ENCODE assay signal across 20 cellular contexts in the genomic region with DNA sequence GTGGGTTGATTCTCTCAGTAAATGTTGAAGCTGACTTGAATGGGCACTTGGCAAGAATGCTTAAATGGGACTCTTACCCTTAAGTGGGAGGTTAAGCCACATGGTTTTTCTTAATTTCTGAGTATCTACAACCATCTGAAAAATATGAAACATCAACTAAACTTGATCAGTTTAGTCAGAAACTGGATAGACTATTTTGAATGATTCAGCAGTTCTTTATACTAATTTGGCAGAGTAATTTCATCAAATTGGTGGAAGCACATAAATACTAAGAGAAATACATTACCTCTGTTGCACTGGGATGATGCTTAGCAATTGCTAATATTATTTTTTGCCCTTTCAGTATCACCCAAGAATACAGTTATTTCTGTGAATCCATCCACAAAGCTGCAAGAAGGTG. TPM values are rescaled to one million over a fixed set of nuclear protein-coding genes. Genes with fewer than 3 reads are reported as not detected.
DNase-seq lines count a peak whose midpoint lies in the region; ATAC-seq, FAIRE-seq and TF ChIP-seq lines count a peak whose summit lies in the region.
"Had no signal": no experiment of that assay in that cellular context is flagged by ENCODE, and none has a peak within 500 bp of the region (broad histone marks: within the 10 kb centered on the region; RNA-seq: fewer than 3 reads in every experiment).

No MANE protein-coding gene starts in this region.

- H4K20me1 ChIP-seq in IMR-90 (ENCODE audit: insufficient read depth, low read length) = no peaks in the 10 kb centered on the region
- H4K20me1 ChIP-seq in K562 (replicated peaks; ENCODE audit: control insufficient read depth, insufficient read depth, low read length) = no peaks in the 10 kb centered on the region

- H3K79me2 ChIP-seq in K562 (ENCODE audit: control insufficient read depth, insufficient read depth, low read length) = no peaks in the 10 kb centered on the region

- H3K27ac ChIP-seq in IMR-90 (ENCODE audit: insufficient read depth, low read length) (no peak overlapping the region), K562 (ENCODE audit: extremely low read depth, low read depth, low read length) (no peak overlapping the region), spleen (peak overlapping the region in 7 of 8 donors; percentile 48 to 86 (median 78))
- H3K27ac ChIP-seq: C4-2B, KMS-11 had no signal

- H3K9me3 ChIP-seq in IMR-90 (ENCODE audit: control insufficient read depth, insufficient read depth, low read length) = no peaks in the 10 kb centered on the region
- no peaks in the 10 kb centered on the region for H3K9me3 ChIP-seq in K562 (replicated peaks; ENCODE audit: control insufficient read depth, insufficient read depth, low read depth, low read length)
- no peaks in the 10 kb centered on the region for H3K9me3 ChIP-seq in spleen

- no peak overlapping the region for H2BK120ac ChIP-seq in IMR-90 (ENCODE audit: low read depth, low read length)

- no peak overlapping the region for H3K4ac ChIP-seq in IMR-90 (ENCODE audit: low read depth, low read length)

- no peak overlapping the region for H3K23ac ChIP-seq in IMR-90 (ENCODE audit: low read depth, low read length)

- TF ChIP-seq CTCF in IMR-90 (conservative IDR thresholded peaks at IDR 0.05; ENCODE audit: low read depth, low read length) (no peak), K562 (IDR thresholded peaks at IDR 0.05 in 2 of 3, conservative IDR thresholded peaks at IDR 0.05 in 1 of 3; ENCODE audit: insufficient read depth in 2 of 3, low read depth in 1 of 3, low read length in 3 of 3) (no peak), fibroblast of villous mesenchyme (IDR thresholded peaks at IDR 0.05; ENCODE audit: insufficient read depth, low read depth, low read length) (no peak), spleen (IDR thresholded peaks at IDR 0.05 in 8 of 11, conservative IDR thresholded peaks at IDR 0.05 in 3 of 11) (no peak)

- H3K27me3 ChIP-seq in IMR-90 (ENCODE audit: control insufficient read depth, insufficient read depth, low read length) (no peaks in the 10 kb centered on the region), K562 (ENCODE audit: control insufficient read depth in 2 of 2, insufficient read depth in 2 of 2, low read length in 2 of 2) (no peaks in the 10 kb centered on the region; a peak in 1 of 5 replicates), spleen (replicated peaks in 1 of 7) (no peaks in the 10 kb centered on the region)

- TF ChIP-seq RAD21 in IMR-90 (IDR thresholded peaks at IDR 0.05; ENCODE audit: low read length) (no peak), K562 (CRISPR knock-in tag; conservative IDR thresholded peaks at IDR 0.05 in 1 of 2, IDR thresholded peaks at IDR 0.05 in 1 of 2) (no peak)

- intact Hi-C loops in IMR-90 (cut with micrococcal nuclease) (loop anchor here (5.0 kb wide), 1 partner anchor 192 kb away; no protein-coding TSS in a partner anchor), K562 (cut with micrococcal nuclease) (no loop called here), spleen (cut with DNase I; ENCODE audit: low total_unique reads) (no loop called here)

- no peak for ATAC-seq in IMR-90 (ENCODE audit: low read depth)
- ATAC-seq in K562 = no peak

- no peaks in the 10 kb centered on the region; the same call in 1 of the 2 replicates for H3K9me1 ChIP-seq in IMR-90 (ENCODE audit: insufficient read depth, low read length)
- no peaks in the 10 kb centered on the region for H3K9me1 ChIP-seq in K562 (ENCODE audit: control insufficient read depth, insufficient read depth, low read length)

- no peak overlapping the region for H2AK5ac ChIP-seq in IMR-90 (ENCODE audit: low read depth, low read length)

- peaks cover 4% of the 10 kb centered on the region for H3K4me1 ChIP-seq in IMR-90 (ENCODE audit: control insufficient read depth, insufficient read depth, low read length)
- no peaks in the 10 kb centered on the region for H3K4me1 ChIP-seq in K562 (replicated peaks in 1 of 2; ENCODE audit: control insufficient read depth in 2 of 2, insufficient read depth in 2 of 2, low read length in 2 of 2)
- H3K4me1 ChIP-seq in spleen = peaks cover 0 to 52% (median 20%) of the 10 kb centered on the region in 6 donors

- no peak overlapping the region for H4K5ac ChIP-seq in IMR-90 (ENCODE audit: low read depth, low read length)

- TF ChIP-seq POLR2A in IMR-90 (IDR thresholded peaks at IDR 0.05; ENCODE audit: low read depth, low read length) (no peak), K562 (conservative IDR thresholded peaks at IDR 0.05) (no peak), spleen (IDR thresholded peaks at IDR 0.05) (no peak)

- no peak overlapping the region for H3K4me2 ChIP-seq in IMR-90 (ENCODE audit: low read depth, low read length)
- H3K4me2 ChIP-seq in K562 (ENCODE audit: insufficient read depth, low read length) = no peak overlapping the region
- H3K4me2 ChIP-seq: KMS-11 had no signal

- DNase-seq in IMR-90 = no peak
- no peak for DNase-seq in K562 (ENCODE audit: extremely low read depth in 1 of 4, low spot score in 3 of 4)
- DNase-seq in fibroblast of villous mesenchyme (ENCODE audit: low read depth) = no peak
- DNase-seq in spleen = no peak
- DNase-seq in COLO829 (ENCODE audit: low spot score) = no peak
- DNase-seq in epidermal melanocyte (ENCODE audit: insufficient read length, low spot score) = no peak
- DNase-seq in HCEC 1CT = no peak
- DNase-seq: AML-193; CD4-positive, alpha-beta T cell; DMS153; DMS79; GDM1; GOT3; H9 had no signal

- H2BK20ac ChIP-seq in IMR-90 (ENCODE audit: low read depth, low read length) = no peak overlapping the region

- no peak for FAIRE-seq in K562 (lab: Jason Lieb, UNC)
- FAIRE-seq: A204.1, GM12892, GM18507, HTR-8/SVneo had no signal

- peaks cover 10% of the 10 kb centered on the region for H3K36me3 ChIP-seq in IMR-90 (ENCODE audit: control insufficient read depth, insufficient read depth, low read length)
- H3K36me3 ChIP-seq in K562 (ENCODE audit: control insufficient read depth, insufficient read depth, low read length) = no peaks in the 10 kb centered on the region
- H3K36me3 ChIP-seq in spleen = peaks cover 0 to 48% (median 6%) of the 10 kb centered on the region in 6 donors

- POLR2A ChIA-PET in IMR-90 (lab: Charles Lee; ENCODE audit: unreplicated experiment) (interaction anchor here (0.6 kb wide), 1 partner anchor 22 kb away, joined by 3 read pairs; no protein-coding TSS in a partner anchor), K562 (lab: Yijun Ruan, JAX) (interaction anchor here (0.7 to 1.5 kb wide), 3 partner anchors 11 to 22 kb away, joined by 3 to 5 read pairs (median 3); no protein-coding TSS in a partner anchor)

- H3K4me3 ChIP-seq in IMR-90 (ENCODE audit: insufficient read depth, low read depth, low read length) = no peak overlapping the region
- H3K4me3 ChIP-seq in K562 = no peak overlapping the region
- H3K4me3 ChIP-seq in fibroblast of villous mesenchyme (ENCODE audit: low read depth, low read length) = peak overlapping the region; percentile 75
- H3K4me3 ChIP-seq in spleen = peak overlapping the region; percentile 45 to 69 (median 47)

- H3K18ac ChIP-seq in IMR-90 (ENCODE audit: low read depth, low read length) = peak overlapping the region; percentile 40; the same call in 1 of the 2 replicates

- H3K9ac ChIP-seq in IMR-90 (ENCODE audit: low read depth, low read length) = no peak overlapping the region
- H3K9ac ChIP-seq in K562 (ENCODE audit: insufficient read depth in 1 of 2, low read depth in 2 of 2, low read length in 2 of 2) = no peak overlapping the region
- H3K9ac ChIP-seq: KMS-11 had no signal

- H2AFZ ChIP-seq in IMR-90 (replicated peaks; ENCODE audit: low read length, poor library complexity) = no peak overlapping the region
- H2AFZ ChIP-seq in K562 (ENCODE audit: low read depth, low read length) = no peak overlapping the region

- no peak overlapping the region for H3K56ac ChIP-seq in IMR-90 (ENCODE audit: extremely low read depth, insufficient read depth, low read length)

- no peak for TF ChIP-seq EP300 in K562 (IDR thresholded peaks at IDR 0.05; ENCODE audit: low read length)

- H2BK15ac ChIP-seq in IMR-90 (ENCODE audit: low read depth, low read length) = no peak overlapping the region

- no peak overlapping the region for H2BK5ac ChIP-seq in IMR-90 (ENCODE audit: low read depth, low read length, poor library complexity, severe bottlenecking)

- CTCF ChIA-PET in IMR-90 (lab: Yijun Ruan, JAX) (interaction anchor here (1.1 kb wide), 1 partner anchor 261 kb away, joined by 3 read pairs; no protein-coding TSS in a partner anchor), K562 (lab: Yijun Ruan, JAX; ENCODE audit: low intra/inter-chr PET ratio) (no interaction called here)

- BruUV-seq in IMR-90 (replicated peaks; lab: Mats Ljungman, UMichigan) (no TSS peak), K562 (replicated peaks; lab: Mats Ljungman, UMichigan) (no TSS peak)

- in situ Hi-C loops in IMR-90 (cut with MboI; ENCODE audit: low sequenced_read_pairs) = no loop called here
- in situ Hi-C loops in K562 (cut with MboI) = no loop called here

- H4K91ac ChIP-seq in IMR-90 (ENCODE audit: insufficient read depth, low read depth, low read length) = no peak overlapping the region

- H2AK9ac ChIP-seq in IMR-90 (replicated peaks; ENCODE audit: low read depth, low read length, poor library complexity) = no peak overlapping the region

- H3K79me1 ChIP-seq in IMR-90 (ENCODE audit: low read depth in 1 of 2, low read length in 2 of 2) = no peaks in the 10 kb centered on the region

- H4K8ac ChIP-seq in IMR-90 (ENCODE audit: low read depth in 2 of 2, low read length in 2 of 2) = no peak overlapping the region

- dilution Hi-C loops in IMR-90 (cut with HindIII; ENCODE audit: low sequenced_read_pairs, unreplicated experiment) = no loop called here

- H3K14ac ChIP-seq in IMR-90 (replicated peaks; ENCODE audit: low read depth, low read length) = no peak overlapping the region

RNA-seq across cellular contexts. Expression of a gene that starts 4.7 kb away (rescaled TPM):
- total RNA-seq in IMR-90 (2012; rRNA removed) (19.7 and 21.1 TPM in 2 replicates), K562 (2014; rRNA removed) (0.04 TPM in 1 of 2 replicates, not detected in the other), K562 (2014; rRNA removed; fragmentation: Illumina TruSeq; extraction: Trizol) (not detected in 2 replicates), K562 (2015; rRNA removed; fragmentation: Illumina TruSeq; extraction: Trizol) (not detected in 2 replicates), K562 (2021) (0.09 and 0.13 TPM in 2 replicates), fibroblast of villous mesenchyme (28.3 and 54.8 TPM in 2 replicates), spleen (100 to 1,000 TPM; 284 to 849 (median 474) TPM)
- polyA plus RNA-seq in IMR-90 (2012; rRNA removed) (5.7 and 10.1 TPM in 2 replicates), K562 (2011; rRNA removed) (not detected in 2 replicates), K562 (2014; fragmentation: Illumina TruSeq; extraction: Trizol) (not detected in 2 replicates), K562 (2014; fragmentation: Nextera tagmentation; extraction: Ambion mirVana) (under 1 TPM in 1 of 2 experiments, not detected in 1; 0.04 TPM), K562 (2014; rRNA removed) (not detected in 2 replicates), spleen (10 to 100 TPM; 39.6 to 65.7 (median 41.9) TPM)
- polyA plus RNA-seq in IMR-90 (2012; cell fraction: cytosol; rRNA removed) = 1.8 and 2.7 TPM in 2 replicates
- 0.70 and 8.8 TPM in 2 replicates for polyA plus RNA-seq in IMR-90 (2012; cell fraction: nucleus; rRNA removed; ENCODE audit: low replicate concordance)
- not detected in 2 replicates for total RNA-seq in K562 (2011; cell fraction: chromatin; rRNA removed; ENCODE audit: low replicate concordance)
- not detected in 2 replicates for total RNA-seq in K562 (2011; cell fraction: nucleolus; rRNA removed)
- total RNA-seq in K562 (2011; cell fraction: nucleoplasm; rRNA removed) = not detected in 2 replicates
- not detected in 2 replicates for polyA plus RNA-seq in K562 (2011; cell fraction: cytosol; rRNA removed)
- polyA plus RNA-seq in K562 (2011; cell fraction: nucleus; rRNA removed) = not detected in 2 replicates
- polyA plus RNA-seq in K562 (2012) = not detected in 2 replicates
- polyA minus RNA-seq in K562 (2011; rRNA and poly(A)+ RNA removed) = not detected in 2 replicates
- polyA minus RNA-seq in K562 (2011; cell fraction: cytosol; rRNA and poly(A)+ RNA removed) = not detected in 2 replicates
- not detected in 2 replicates for polyA minus RNA-seq in K562 (2011; cell fraction: nucleus; rRNA and poly(A)+ RNA removed)
- total RNA-seq: CD4-positive, alpha-beta T cell had no signal

Comparison
In these comparisons a context has a peak if more than half of its experiments do, and no peak if none do; other contexts are left out.
1. H3K27ac ChIP-seq: peak in spleen (7 of 8); none in IMR-90 (single experiment) and K562 (single experiment).
2. H3K4me3 ChIP-seq: peak in fibroblast of villous mesenchyme (single experiment) and spleen (8 of 8); none in IMR-90 (single experiment) and K562 (single experiment).
3. RNA of a gene that starts 4.7 kb away (total RNA-seq): 284 to 849 TPM in spleen, 28.3 to 54.8 TPM in fibroblast of villous mesenchyme and 19.7 to 21.1 TPM in IMR-90; 0.04 to 0.13 TPM in K562; every median in the first group is over 10 times any median in the second.